ENCODE assay signal across 19 cellular contexts in the genomic region with DNA sequence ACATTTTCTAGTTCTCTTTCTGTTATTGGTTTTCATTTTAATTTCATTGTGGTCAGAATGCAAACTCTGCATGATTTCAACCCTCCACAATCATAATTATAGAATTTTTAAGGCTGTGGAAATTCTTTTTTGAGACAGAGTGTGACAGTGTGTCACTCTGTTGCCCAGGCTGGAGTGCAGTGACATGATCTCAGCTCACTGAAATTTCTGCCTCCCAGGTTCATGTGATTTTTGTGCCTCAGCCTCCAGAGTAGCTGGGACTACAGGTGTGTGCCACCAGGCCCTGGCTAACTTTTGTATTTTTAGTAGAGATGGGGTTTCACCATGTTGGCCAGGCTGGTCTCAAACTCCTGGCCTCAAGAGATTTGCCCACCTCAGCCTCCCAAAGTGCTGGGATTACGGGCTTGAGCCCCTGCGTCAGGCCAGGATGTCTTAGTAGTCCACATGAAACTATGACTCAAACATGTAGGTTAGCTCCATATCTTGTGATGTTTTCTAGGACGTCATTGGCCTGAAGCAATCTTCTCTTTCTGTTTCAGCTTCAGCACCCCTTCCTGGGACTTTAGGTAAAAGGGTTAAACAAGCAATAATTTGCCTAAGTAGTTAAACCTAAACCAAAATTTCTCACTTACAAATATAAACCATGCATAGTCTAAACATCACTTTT.
DNase-seq lines count a peak whose midpoint lies in the region; ATAC-seq and TF ChIP-seq lines count a peak whose summit lies in the region.
"Had no signal": no experiment of that assay in that cellular context is flagged by ENCODE, and none has a peak within 500 bp of the region (broad histone marks: within the 10 kb centered on the region; RNA-seq: fewer than 3 reads in every experiment).

No MANE protein-coding gene starts in this region.

- no peak overlapping the region for H3K27ac ChIP-seq in tibial artery
- H3K27ac ChIP-seq: epithelial cell of prostate, neutrophil, skin epidermis had no signal

- H3K4me3 Mint-ChIP-seq in central memory CD8-positive, alpha-beta T cell: no peak overlapping the region
- H3K4me3 Mint-ChIP-seq: activated naive CD4-positive, alpha-beta T cell treated with anti-CD3 and anti-CD28 coated beads, Interleukin-2, amount 50 U/mL, for 24 hours; CD4-positive, alpha-beta memory T cell had no signal

- H3K27me3 ChIP-seq in tibial artery: no peaks in the 10 kb centered on the region
- H3K27me3 ChIP-seq: neutrophil had no signal

- H3K27ac Mint-ChIP-seq in central memory CD8-positive, alpha-beta T cell (ENCODE audit: low read depth): peak overlapping the region; percentile 7
- H3K27ac Mint-ChIP-seq: activated naive CD4-positive, alpha-beta T cell treated with anti-CD3 and anti-CD28 coated beads, Interleukin-2, amount 50 U/mL, for 24 hours; CD4-positive, alpha-beta memory T cell had no signal

- H3K9me3 Mint-ChIP-seq in central memory CD8-positive, alpha-beta T cell: peaks cover 12% of the 10 kb centered on the region

- no peak overlapping the region for H3K4me3 ChIP-seq in tibial artery
- H3K4me3 ChIP-seq: skin epidermis had no signal

- H3K36me3 Mint-ChIP-seq in central memory CD8-positive, alpha-beta T cell (ENCODE audit: insufficient read depth): no peaks in the 10 kb centered on the region

- H3K4me1 Mint-ChIP-seq in central memory CD8-positive, alpha-beta T cell: peaks cover 9% of the 10 kb centered on the region
- H3K4me1 Mint-ChIP-seq: activated naive CD4-positive, alpha-beta T cell treated with anti-CD3 and anti-CD28 coated beads, Interleukin-2, amount 50 U/mL, for 24 hours had no signal

- DNase-seq in central memory CD8-positive, alpha-beta T cell (ENCODE audit: low spot score in 2 of 2): no peak
- DNase-seq in HPDE6-E6E7 (ENCODE audit: extremely low spot score) (no peak), globus pallidus (ENCODE audit: low spot score) (no peak), tibial artery (no peak), NCI-H128 (lab: John Stamatoyannopoulos, UW; ENCODE audit: unreplicated experiment) (no peak)
- DNase-seq: activated CD8-positive, alpha-beta memory T cell treated with anti-CD3 and anti-CD28 coated beads for 24 hours; caudate nucleus; CD4-positive, alpha-beta memory T cell; GF-D8; NCI-H524; SHP77 treated with DMSO at 0.1 percent for 48 hours; trophoblast cell had no signal

- no peaks in the 10 kb centered on the region for H3K27me3 Mint-ChIP-seq in central memory CD8-positive, alpha-beta T cell
- H3K27me3 Mint-ChIP-seq: activated naive CD4-positive, alpha-beta T cell treated with anti-CD3 and anti-CD28 coated beads, Interleukin-2, amount 50 U/mL, for 24 hours; CD4-positive, alpha-beta memory T cell had no signal

- no peaks in the 10 kb centered on the region for H3K4me1 ChIP-seq in tibial artery

- H3K9me3 ChIP-seq in tibial artery: peaks cover 3 to 10% (median 9%) of the 10 kb centered on the region in 3 donors
- H3K9me3 ChIP-seq: neutrophil had no signal

- TF ChIP-seq CTCF in tibial artery (IDR thresholded peaks at IDR 0.05): no peak

- intact Hi-C loops in tibial artery (cut with DNase I; ENCODE audit: low total_unique reads): no loop called here

- peak; percentile 76 for ATAC-seq in GM18909 (IDR thresholded peaks at IDR 0.05; ENCODE audit: poor library complexity, unreplicated experiment)
- peak; percentile 95 for ATAC-seq in GM21528 (IDR thresholded peaks at IDR 0.05; ENCODE audit: low FRiP score, unreplicated experiment)
- peak; percentile 68 for ATAC-seq in HG03097 (IDR thresholded peaks at IDR 0.05; ENCODE audit: low FRiP score, unreplicated experiment)
- no peak for ATAC-seq in central memory CD8-positive, alpha-beta T cell (replicated peaks; ENCODE audit: extremely low read depth, poor library complexity, severe bottlenecking)

- H3K36me3 ChIP-seq in tibial artery: no peaks in the 10 kb centered on the region
- H3K36me3 ChIP-seq: neutrophil had no signal
